16 cellular contexts compared by ENCODE assay signal in the genomic region with DNA sequence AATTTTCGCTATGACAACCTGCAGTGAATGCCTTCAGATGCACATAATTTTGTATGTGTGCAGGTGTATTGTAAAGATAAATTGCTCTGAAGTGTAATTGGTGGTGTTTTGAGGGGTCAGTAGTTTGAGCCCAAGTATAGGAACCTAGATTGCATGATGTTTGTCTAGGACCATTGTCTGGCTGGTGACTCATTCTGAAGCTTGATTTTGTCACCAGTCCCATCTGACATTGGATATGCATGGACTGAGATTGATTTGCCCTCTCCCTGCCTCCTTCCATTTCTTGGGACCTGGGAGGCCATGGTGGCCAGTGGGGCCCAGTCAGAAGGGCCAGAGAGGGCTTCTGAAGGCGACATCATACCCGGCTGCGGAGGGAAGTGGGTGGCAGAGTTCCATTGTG.
A peak's percentile ranks its signal among the peaks of the same experiment; 100 is the strongest.
DNase-seq lines count a peak whose midpoint lies in the region; ATAC-seq and TF ChIP-seq lines count a peak whose summit lies in the region.
"Had no signal": no experiment of that assay in that cellular context is flagged by ENCODE, and none has a peak within 500 bp of the region (broad histone marks: within the 10 kb centered on the region; RNA-seq: fewer than 3 reads in every experiment).

No MANE protein-coding gene starts in this region.

- ATAC-seq in left lobe of liver, result peak; percentile 4
- ATAC-seq in GM18873 (IDR thresholded peaks at IDR 0.05; ENCODE audit: low FRiP score, unreplicated experiment), result no peak
- ATAC-seq: GM23338 had no signal

- no peak overlapping the region for H3K4me3 ChIP-seq in HEK293 (ENCODE audit: low read depth, low read length)
- H3K4me3 ChIP-seq in colonic mucosa, result no peak overlapping the region
- H3K4me3 ChIP-seq in tibial nerve, result no peak overlapping the region
- H3K4me3 ChIP-seq: BLaER1 treated with 17β-estradiol and CSF1 and Interleukin-3, amounts not matched to agents 10 nM and 100 nM; GM23338 had no signal

- intact Hi-C loops in colonic mucosa (cut with DNase I), result no loop called here

- no peaks in the 10 kb centered on the region for H3K4me1 ChIP-seq in HEK293 (ENCODE audit: control insufficient read depth, insufficient read depth, low read length)
- H3K4me1 ChIP-seq in colonic mucosa, result peaks cover 4% of the 10 kb centered on the region
- no peaks in the 10 kb centered on the region for H3K4me1 ChIP-seq in tibial nerve
- H3K4me1 ChIP-seq: BLaER1 treated with 17β-estradiol and CSF1 and Interleukin-3, amounts not matched to agents 10 nM and 100 nM had no signal

- H3K9me3 ChIP-seq in HEK293 (ENCODE audit: control insufficient read depth, insufficient read depth, low read depth, low read length) (no peaks in the 10 kb centered on the region), colonic mucosa (no peaks in the 10 kb centered on the region), tibial nerve (no peaks in the 10 kb centered on the region)
- H3K9me3 ChIP-seq: BLaER1 treated with 17β-estradiol and CSF1 and Interleukin-3, amounts not matched to agents 10 nM and 100 nM had no signal

- no peak for TF ChIP-seq CTCF in HEK293 (tag by site-specific recombination; IDR thresholded peaks at IDR 0.05)
- no peak for TF ChIP-seq CTCF in colonic mucosa (IDR thresholded peaks at IDR 0.05)
- TF ChIP-seq CTCF in GM20000 (IDR thresholded peaks at IDR 0.05; ENCODE audit: extremely low read depth, missing control alignments), result no peak
- no peak for TF ChIP-seq CTCF in tibial nerve (IDR thresholded peaks at IDR 0.05)

- POLR2A ChIA-PET in HEK293 (lab: Yijun Ruan, JAX), result no interaction called here

- DNase-seq in colonic mucosa (no peak), left lobe of liver (ENCODE audit: low spot score) (no peak), renal cortical epithelial cell (ENCODE audit: low read depth) (peak; percentile 2), caudate nucleus (lab: John Stamatoyannopoulos, UW) (no peak), GM20000 (ENCODE audit: low spot score) (no peak), tibial nerve (ENCODE audit: low spot score in 2 of 2) (no peak)
- DNase-seq: 8988T; AML-193; CD4-positive, CD25-positive, alpha-beta regulatory T cell; DMS53; GF-D8; H9 had no signal

- 78 to 94% methylated on average over 4 of the region's 4 CpGs for WGBS in tibial nerve, 2 donors

- H3K9ac ChIP-seq in colonic mucosa (ENCODE audit: low read depth in 2 of 2, low read length in 2 of 2), result no peak overlapping the region
- H3K9ac ChIP-seq: BLaER1 treated with 17β-estradiol and CSF1 and Interleukin-3, amounts not matched to agents 10 nM and 100 nM had no signal

- H3K36me3 ChIP-seq in HEK293 (ENCODE audit: control insufficient read depth in 2 of 2, insufficient read depth in 1 of 2, low read length in 2 of 2), result peaks cover 0 to 81% of the 10 kb centered on the region in 2 experiments; a peak in 2 of 3 replicates
- no peaks in the 10 kb centered on the region for H3K36me3 ChIP-seq in colonic mucosa
- peaks cover 0 to 98% (median 8%) of the 10 kb centered on the region in 3 donors for H3K36me3 ChIP-seq in tibial nerve

- H3K27ac ChIP-seq in HEK293 (ENCODE audit: extremely low read depth, low read depth, low read length), result no peak overlapping the region
- H3K27ac ChIP-seq in colonic mucosa, result peak overlapping the region; percentile 87
- no peak overlapping the region for H3K27ac ChIP-seq in caudate nucleus (ENCODE audit: low read depth, low read length)
- no peak overlapping the region for H3K27ac ChIP-seq in tibial nerve
- H3K27ac ChIP-seq: BLaER1 treated with 17β-estradiol and CSF1 and Interleukin-3, amounts not matched to agents 10 nM and 100 nM had no signal

- H3K27me3 ChIP-seq in colonic mucosa (no peaks in the 10 kb centered on the region), tibial nerve (no peaks in the 10 kb centered on the region)
- H3K27me3 ChIP-seq: BLaER1 treated with 17β-estradiol and CSF1 and Interleukin-3, amounts not matched to agents 10 nM and 100 nM had no signal

- CTCF ChIA-PET in HEK293 (lab: Yijun Ruan, JAX), result no interaction called here

- no peak for TF ChIP-seq EP300 in tibial nerve (IDR thresholded peaks at IDR 0.05)

- no peak for TF ChIP-seq POLR2A in tibial nerve (IDR thresholded peaks at IDR 0.05)

TF ChIP-seq in HEK293, 187 proteins besides CTCF, POLR2A, EP300 and RAD21:
- TF ChIP-seq ZNF10 (tag by site-specific recombination; IDR thresholded peaks at IDR 0.05) (no peak), ZNF350 (tag by site-specific recombination; IDR thresholded peaks at IDR 0.05) (no peak), GFI1B (tag by site-specific recombination; IDR thresholded peaks at IDR 0.05) (0 out of 2 replicates have a peak, but pooled peaks have one; percentile 15), ZNF341 (tag by site-specific recombination; IDR thresholded peaks at IDR 0.05; ENCODE audit: low read depth) (no peak), ZNF24 (tag by site-specific recombination; IDR thresholded peaks at IDR 0.05) (no peak)
- TF ChIP-seq, protein P1, sequence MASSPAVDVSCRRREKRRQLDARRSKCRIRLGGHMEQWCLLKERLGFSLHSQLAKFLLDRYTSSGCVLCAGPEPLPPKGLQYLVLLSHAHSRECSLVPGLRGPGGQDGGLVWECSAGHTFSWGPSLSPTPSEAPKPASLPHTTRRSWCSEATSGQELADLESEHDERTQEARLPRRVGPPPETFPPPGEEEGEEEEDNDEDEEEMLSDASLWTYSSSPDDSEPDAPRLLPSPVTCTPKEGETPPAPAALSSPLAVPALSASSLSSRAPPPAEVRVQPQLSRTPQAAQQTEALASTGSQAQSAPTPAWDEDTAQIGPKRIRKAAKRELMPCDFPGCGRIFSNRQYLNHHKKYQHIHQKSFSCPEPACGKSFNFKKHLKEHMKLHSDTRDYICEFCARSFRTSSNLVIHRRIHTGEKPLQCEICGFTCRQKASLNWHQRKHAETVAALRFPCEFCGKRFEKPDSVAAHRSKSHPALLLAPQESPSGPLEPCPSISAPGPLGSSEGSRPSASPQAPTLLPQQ (tag by site-specific recombination; IDR thresholded peaks at IDR 0.05), result peak; percentile 63; the same call in 1 of the 2 replicates
